In the genomic region with DNA sequence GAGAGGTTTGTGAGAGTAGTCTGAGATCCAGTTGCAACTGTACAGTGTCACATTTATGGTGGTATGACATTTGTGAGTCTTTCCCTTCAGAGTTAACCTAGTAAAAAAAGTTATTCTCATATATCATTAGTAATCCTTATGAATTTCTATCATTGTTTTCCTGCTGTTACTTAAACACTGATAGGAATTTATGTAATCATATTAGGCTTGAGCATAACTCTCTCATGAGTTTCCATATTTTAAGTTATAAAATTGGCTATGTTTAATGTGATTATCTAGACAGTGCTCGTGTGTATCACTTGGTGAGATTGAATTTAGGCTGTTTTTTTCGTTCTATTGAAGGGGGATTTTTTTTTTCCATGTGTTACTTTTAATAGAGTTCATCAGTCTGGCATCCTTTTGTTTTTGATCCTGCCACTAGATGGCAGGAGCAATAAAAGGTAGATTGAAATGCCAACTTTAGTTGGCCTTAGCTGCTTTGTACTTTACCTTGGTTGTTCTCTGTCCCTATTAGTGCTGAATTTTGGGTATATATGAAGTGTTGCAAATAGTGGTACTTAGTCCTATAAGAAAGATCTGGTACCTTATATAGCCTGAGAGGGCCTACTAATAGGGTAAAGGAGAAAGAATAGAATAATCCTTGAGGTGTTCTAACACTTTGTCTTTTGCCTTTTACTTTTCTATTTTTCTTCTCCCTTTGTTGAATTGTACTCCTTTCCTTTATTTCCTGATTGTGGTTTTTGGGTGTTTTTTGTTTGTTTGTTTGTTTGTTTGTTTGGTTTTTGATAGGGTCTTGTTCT, we compare ENCODE assay signal across 7 cellular contexts. TPM values are rescaled to one million over a fixed set of nuclear protein-coding genes. Genes with fewer than 3 reads are reported as not detected.
DNase-seq lines count a peak whose midpoint lies in the region; ATAC-seq and TF ChIP-seq lines count a peak whose summit lies in the region.

No MANE protein-coding gene starts in this region.

- peaks cover 56% of the 10 kb centered on the region for H3K4me1 Mint-ChIP-seq in WTC11

- no peak overlapping the region for H3K4me3 ChIP-seq in gastrocnemius medialis

- no peak overlapping the region for H3K4me3 Mint-ChIP-seq in WTC11

- DNase-seq in EH (ENCODE audit: low read depth) (peak; percentile 39), WTC11 (ENCODE audit: low spot score) (no peak), globus pallidus (ENCODE audit: low spot score) (peak; percentile 34), gastrocnemius medialis (no peak)

- intact Hi-C loops in gastrocnemius medialis (cut with DNase I; ENCODE audit: low total_unique reads) = loop anchor here (1.0 to 5.0 kb wide), 3 partner anchors 97 to 218 kb away; no protein-coding TSS in a partner anchor

- peak overlapping the region in 1 of 4 donors; percentile 29 for H3K27ac ChIP-seq in gastrocnemius medialis

- peaks cover 58 to 67% of the 10 kb centered on the region in 2 donors for H3K4me1 ChIP-seq in gastrocnemius medialis

- TF ChIP-seq POLR2A in gastrocnemius medialis (IDR thresholded peaks at IDR 0.05) = no peak

- H3K27ac Mint-ChIP-seq in WTC11 = no peak overlapping the region

- POLR2A ChIA-PET in WTC11 (lab: Charles Lee) = interaction anchor here (1.3 kb wide), 1 partner anchor 18 kb away, joined by 4 read pairs; a partner anchor contains a TSS

- H3K27me3 ChIP-seq in gastrocnemius medialis = no peaks in the 10 kb centered on the region

- H3K9me3 Mint-ChIP-seq in WTC11 = peaks cover 13% of the 10 kb centered on the region

- H3K36me3 ChIP-seq in gastrocnemius medialis = no peaks in the 10 kb centered on the region

- CTCF ChIA-PET in WTC11 (lab: Charles Lee) = interaction anchor here (0.7 to 2.4 kb wide), 12 partner anchors 9 to 580 kb away, joined by 3 to 13 read pairs (median 3); a partner anchor contains a TSS

- no peaks in the 10 kb centered on the region for H3K9me3 ChIP-seq in gastrocnemius medialis

- no peak for TF ChIP-seq CTCF in WTC11 (IDR thresholded peaks at IDR 0.05)
- TF ChIP-seq CTCF in gastrocnemius medialis (IDR thresholded peaks at IDR 0.05 in 4 of 5, conservative IDR thresholded peaks at IDR 0.05 in 1 of 5) = peak; percentile 47 to 77 (median 56)

- in situ Hi-C loops in gastrocnemius medialis (cut with MboI; ENCODE audit: low sequenced_read_pairs in 4 of 4) = loop anchor here in 2 of 4 donors (5.0 to 25.0 kb wide), 2 partner anchors 212 to 217 kb away; no protein-coding TSS in a partner anchor

- ATAC-seq in HG02798 (IDR thresholded peaks at IDR 0.05; ENCODE audit: poor library complexity, unreplicated experiment) = peak; percentile 52
- peak; percentile 73; the same call in 1 of the 2 replicates for ATAC-seq in WTC11
- peak; percentile 57 to 69 for ATAC-seq in gastrocnemius medialis
- ATAC-seq in HG02763 (IDR thresholded peaks at IDR 0.05; ENCODE audit: unreplicated experiment) = no peak
- no peak for ATAC-seq in GM19328 (IDR thresholded peaks at IDR 0.05; ENCODE audit: unreplicated experiment)

- peaks cover 11% of the 10 kb centered on the region for H3K36me3 Mint-ChIP-seq in WTC11

- no peaks in the 10 kb centered on the region for H3K27me3 Mint-ChIP-seq in WTC11 (ENCODE audit: low read depth)

TF ChIP-seq in WTC11, 78 proteins besides CTCF, POLR2A, EP300 and RAD21:
- no peak for TF ChIP-seq FOXP1 (CRISPR knock-in tag; IDR thresholded peaks at IDR 0.05; ENCODE audit: borderline replicate concordance)
- TF ChIP-seq, protein P1, sequence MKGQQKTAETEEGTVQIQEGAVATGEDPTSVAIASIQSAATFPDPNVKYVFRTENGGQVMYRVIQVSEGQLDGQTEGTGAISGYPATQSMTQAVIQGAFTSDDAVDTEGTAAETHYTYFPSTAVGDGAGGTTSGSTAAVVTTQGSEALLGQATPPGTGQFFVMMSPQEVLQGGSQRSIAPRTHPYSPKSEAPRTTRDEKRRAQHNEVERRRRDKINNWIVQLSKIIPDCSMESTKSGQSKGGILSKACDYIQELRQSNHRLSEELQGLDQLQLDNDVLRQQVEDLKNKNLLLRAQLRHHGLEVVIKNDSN (CRISPR knock-in tag; IDR thresholded peaks at IDR 0.05) = no peak
- TF ChIP-seq, protein P2, sequence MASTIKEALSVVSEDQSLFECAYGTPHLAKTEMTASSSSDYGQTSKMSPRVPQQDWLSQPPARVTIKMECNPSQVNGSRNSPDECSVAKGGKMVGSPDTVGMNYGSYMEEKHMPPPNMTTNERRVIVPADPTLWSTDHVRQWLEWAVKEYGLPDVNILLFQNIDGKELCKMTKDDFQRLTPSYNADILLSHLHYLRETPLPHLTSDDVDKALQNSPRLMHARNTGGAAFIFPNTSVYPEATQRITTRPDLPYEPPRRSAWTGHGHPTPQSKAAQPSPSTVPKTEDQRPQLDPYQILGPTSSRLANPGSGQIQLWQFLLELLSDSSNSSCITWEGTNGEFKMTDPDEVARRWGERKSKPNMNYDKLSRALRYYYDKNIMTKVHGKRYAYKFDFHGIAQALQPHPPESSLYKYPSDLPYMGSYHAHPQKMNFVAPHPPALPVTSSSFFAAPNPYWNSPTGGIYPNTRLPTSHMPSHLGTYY (CRISPR knock-in tag; IDR thresholded peaks at IDR 0.05) = no peak
- TF ChIP-seq ETV6 (CRISPR knock-in tag; IDR thresholded peaks at IDR 0.05) = no peak
- TF ChIP-seq, protein P3, sequence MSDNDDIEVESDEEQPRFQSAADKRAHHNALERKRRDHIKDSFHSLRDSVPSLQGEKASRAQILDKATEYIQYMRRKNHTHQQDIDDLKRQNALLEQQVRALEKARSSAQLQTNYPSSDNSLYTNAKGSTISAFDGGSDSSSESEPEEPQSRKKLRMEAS (CRISPR knock-in tag; IDR thresholded peaks at IDR 0.05) = no peak

RNA-seq across cellular contexts. Expression of a gene that starts 17.9 kb away (rescaled TPM):
- total RNA-seq in WTC11 (2021) (103 to 107 TPM (median 105 TPM) in 3 replicates), gastrocnemius medialis (10 to 100 TPM; 62.4 to 99.3 (median 69.0) TPM)

Comparison
In these comparisons a context has a peak if more than half of its experiments do, and no peak if none do; other contexts are left out.
1. DNase-seq: peak in EH (single experiment) and globus pallidus (single experiment); none in WTC11 (single experiment) and gastrocnemius medialis (0 of 2).
2. ATAC-seq: peak in HG02798 (single experiment), WTC11 (single experiment) and gastrocnemius medialis (2 of 2); none in HG02763 (single experiment) and GM19328 (single experiment).